Comparison of ENCODE assay signal across 21 cellular contexts in genomic region chr10:56646301-56646700, GRCh38.
DNase-seq lines count a peak whose midpoint lies in the region; ATAC-seq, FAIRE-seq and TF ChIP-seq lines count a peak whose summit lies in the region.
"Had no signal": no experiment of that assay in that cellular context is flagged by ENCODE, and none has a peak within 500 bp of the region (broad histone marks: within the 10 kb centered on the region; RNA-seq: fewer than 3 reads in every experiment).

No MANE protein-coding gene starts in this region.

- no peak overlapping the region for H3K18ac ChIP-seq in H1 (ENCODE audit: extremely low read depth, low read length)

- H3K27me3 ChIP-seq in NT2/D1 (ENCODE audit: insufficient read depth, insufficient read length) (no peaks in the 10 kb centered on the region), H1 (replicated peaks in 1 of 4; ENCODE audit: control insufficient read depth in 3 of 4, extremely low read depth in 1 of 4, insufficient read depth in 3 of 4, low read length in 3 of 4) (no peaks in the 10 kb centered on the region), osteoblast (ENCODE audit: insufficient read depth, low read length) (no peaks in the 10 kb centered on the region)
- H3K27me3 ChIP-seq: BE2C had no signal

- TF ChIP-seq RAD21 in H1 (IDR thresholded peaks at IDR 0.05 in 1 of 2, conservative IDR thresholded peaks at IDR 0.05 in 1 of 2; ENCODE audit: low read depth in 2 of 2, low read length in 2 of 2) = no peak

- H3K56ac ChIP-seq in H1 (replicated peaks; ENCODE audit: insufficient read length, low read depth, low read length) = no peak overlapping the region

- no peaks in the 10 kb centered on the region for H3K23me2 ChIP-seq in H1 (ENCODE audit: low read depth, low read length)

- CTCF ChIA-PET in H1 (lab: Charles Lee; ENCODE audit: partially characterized antibody) = no interaction called here

- no peak overlapping the region for H4K91ac ChIP-seq in H1 (replicated peaks; ENCODE audit: insufficient read length, low read length)

- H3K27ac ChIP-seq in H1 (ENCODE audit: low read depth, low read length) (no peak overlapping the region), osteoblast (ENCODE audit: low read depth, low read length) (no peak overlapping the region)

- H4K8ac ChIP-seq in H1 (ENCODE audit: extremely low read depth, insufficient read depth, low read length) = no peak overlapping the region

- ATAC-seq in GM21619 (IDR thresholded peaks at IDR 0.05; ENCODE audit: unreplicated experiment) = no peak
- ATAC-seq: GM12878 had no signal

- H4K20me1 ChIP-seq in H1 (replicated peaks in 1 of 2; ENCODE audit: control insufficient read depth in 1 of 2, insufficient read depth in 2 of 2, low read length in 2 of 2) (no peaks in the 10 kb centered on the region), osteoblast (ENCODE audit: insufficient read depth, low read length) (no peaks in the 10 kb centered on the region)

- TF ChIP-seq EP300 in H1 (IDR thresholded peaks at IDR 0.05; ENCODE audit: borderline replicate concordance in 1 of 2, low read depth in 2 of 2, low read length in 2 of 2) = no peak

- peak overlapping the region; percentile 39; the same call in 1 of the 2 replicates for H2BK12ac ChIP-seq in H1 (ENCODE audit: low read depth, low read length)

- no peaks in the 10 kb centered on the region for H3K79me1 ChIP-seq in H1 (ENCODE audit: low read depth, low read length)

- no peak overlapping the region for H3K4me2 ChIP-seq in H1 (ENCODE audit: insufficient read depth in 1 of 2, low read depth in 2 of 2, low read length in 2 of 2)
- no peak overlapping the region for H3K4me2 ChIP-seq in osteoblast (ENCODE audit: insufficient read depth, low read length)

- 70% methylated on average over 4 of the region's 4 CpGs; no CpG with 5 or more reads in 1 of the 2 experiments for WGBS in H1 (ENCODE audit: extremely low coverage in 1 of 2, insufficient coverage in 1 of 2, insufficient read length in 1 of 2, insufficient replicate concordance in 2 of 2, low coverage in 1 of 2, low lambda C conversion rate in 2 of 2, missing lambda C conversion rate in 1 of 2), 2 experiments

- H2AK5ac ChIP-seq in H1 (ENCODE audit: low read depth, low read length) = no peak overlapping the region

- peak; percentile 8 for DNase-seq in NT2/D1 (ENCODE audit: low read depth, low spot score)
- no peak for DNase-seq in H1 (ENCODE audit: low read depth in 1 of 2, low spot score in 2 of 2)
- peak; percentile 57 for DNase-seq in left kidney (ENCODE audit: low read depth, low spot score)
- peak; percentile 17 for DNase-seq in osteoblast (ENCODE audit: insufficient read length, low spot score, missing footprints)
- DNase-seq in RPMI8226 = no peak
- DNase-seq in SIG-M5 (lab: John Stamatoyannopoulos, UW) = no peak
- DNase-seq: ACHN; BE2C; C1 segment of cervical spinal cord; CD4-positive, CD25-positive, alpha-beta regulatory T cell; CD8-positive, alpha-beta memory T cell; COR-L47; DMS 273 treated with DMSO at 0.1 percent for 48 hours; DMS53; DND-41; EL; HCEC 1CT had no signal

- no peak overlapping the region for H3K23ac ChIP-seq in H1 (ENCODE audit: insufficient read length)

- no peak overlapping the region for H3K4ac ChIP-seq in H1 (replicated peaks; ENCODE audit: insufficient read length, low read depth, low read length)

- POLR2A ChIA-PET in H1 (lab: Charles Lee; ENCODE audit: partially characterized antibody) = no interaction called here

- no peaks in the 10 kb centered on the region for H3K9me3 ChIP-seq in NT2/D1 (ENCODE audit: insufficient read depth, low read length)
- H3K9me3 ChIP-seq in H1 (ENCODE audit: insufficient read depth in 2 of 2, low read depth in 1 of 2, low read length in 1 of 2) = no peaks in the 10 kb centered on the region; a peak in 1 of 4 replicates
- peaks cover 8% of the 10 kb centered on the region for H3K9me3 ChIP-seq in osteoblast (ENCODE audit: low read depth, low read length)
- H3K9me3 ChIP-seq: BE2C had no signal

- no peak for TF ChIP-seq CTCF in H1 (IDR thresholded peaks at IDR 0.05; ENCODE audit: control extremely low read depth in 1 of 3, insufficient read depth in 1 of 3, low read depth in 1 of 3, low read length in 3 of 3)
- TF ChIP-seq CTCF in osteoblast (IDR thresholded peaks at IDR 0.05; ENCODE audit: extremely low read depth, low read depth, low read length) = no peak

- no peaks in the 10 kb centered on the region for H3K79me2 ChIP-seq in H1 (ENCODE audit: control insufficient read depth in 1 of 2, insufficient read depth in 2 of 2, low read length in 2 of 2)
- no peaks in the 10 kb centered on the region for H3K79me2 ChIP-seq in osteoblast (ENCODE audit: insufficient read depth, low read length)

- H2BK5ac ChIP-seq in H1 (ENCODE audit: low read depth, low read length) = no peak overlapping the region

- H3K9ac ChIP-seq in NT2/D1 (ENCODE audit: insufficient read length, low read depth) (no peak overlapping the region), H1 (replicated peaks in 1 of 4; ENCODE audit: extremely low read depth in 1 of 4, low read depth in 3 of 4, low read length in 3 of 4) (no peak overlapping the region)

- no peak overlapping the region for H3K14ac ChIP-seq in H1 (ENCODE audit: insufficient read length)

- no peak for FAIRE-seq in H1 (lab: Jason Lieb, UNC)
- FAIRE-seq: A204.1, GM12878, H54 had no signal

- no peak overlapping the region for H2BK20ac ChIP-seq in H1 (ENCODE audit: low read length)

- H2BK15ac ChIP-seq in H1 (ENCODE audit: low read length) = no peak overlapping the region

- TF ChIP-seq POLR2A in H1 (IDR thresholded peaks at IDR 0.05; ENCODE audit: control extremely low read depth in 1 of 2, low read depth in 2 of 2, low read length in 2 of 2) = no peak

- H3K4me3 ChIP-seq in NT2/D1 (ENCODE audit: insufficient read length, low read depth) (no peak overlapping the region), H1 (ENCODE audit: extremely low read depth in 1 of 4, insufficient read depth in 2 of 4, low read depth in 3 of 4, low read length in 4 of 4) (no peak overlapping the region), osteoblast (ENCODE audit: insufficient read depth, low read length) (no peak overlapping the region)
- H3K4me3 ChIP-seq: GM12878 had no signal

- no peak overlapping the region for H2BK120ac ChIP-seq in H1 (replicated peaks; ENCODE audit: low read depth, low read length)

- H4K5ac ChIP-seq in H1 (ENCODE audit: insufficient read length, low read depth, low read length) = no peak overlapping the region

- H3K4me1 ChIP-seq in NT2/D1 (ENCODE audit: insufficient read depth, insufficient read length) (no peaks in the 10 kb centered on the region), H1 (replicated peaks in 1 of 4; ENCODE audit: control insufficient read depth in 3 of 4, insufficient read depth in 4 of 4, low read length in 3 of 4) (peaks cover 0 to 2% (median 0%) of the 10 kb centered on the region in 4 experiments; a peak in 2 of 7 replicates), osteoblast (ENCODE audit: insufficient read depth, low read length) (no peaks in the 10 kb centered on the region)
- H3K4me1 ChIP-seq: BE2C had no signal

- no peaks in the 10 kb centered on the region for H3K36me3 ChIP-seq in NT2/D1 (ENCODE audit: insufficient read depth, insufficient read length, low read length)
- no peaks in the 10 kb centered on the region for H3K36me3 ChIP-seq in H1 (ENCODE audit: control insufficient read depth in 2 of 4, insufficient read depth in 4 of 4, low read length in 3 of 4)
- H3K36me3 ChIP-seq in osteoblast (ENCODE audit: insufficient read depth, low read length) = no peaks in the 10 kb centered on the region
- H3K36me3 ChIP-seq: BE2C had no signal

- H2AFZ ChIP-seq in H1 (ENCODE audit: low read length) (peak overlapping the region; percentile 88), osteoblast (ENCODE audit: low read length) (no peak overlapping the region)

TF ChIP-seq in H1, 55 proteins besides CTCF, POLR2A, EP300 and RAD21:
- TF ChIP-seq SP1 (IDR thresholded peaks at IDR 0.05; ENCODE audit: low read depth, low read length) (no peak), SP4 (IDR thresholded peaks at IDR 0.05; ENCODE audit: low read length) (no peak), ASH2L (IDR thresholded peaks at IDR 0.05; ENCODE audit: low read length) (no peak), MAFK (IDR thresholded peaks at IDR 0.05; ENCODE audit: low read depth, low read length) (no peak), HDAC6 (IDR thresholded peaks at IDR 0.05; ENCODE audit: low read depth, low read length) (no peak), TCF12 (IDR thresholded peaks at IDR 0.05; ENCODE audit: low read depth, low read length) (no peak), RNF2 (IDR thresholded peaks at IDR 0.05; ENCODE audit: borderline replicate concordance, low read depth, low read length, missing control alignments, poor library complexity, severe bottlenecking) (no peak), SP2 (IDR thresholded peaks at IDR 0.05; ENCODE audit: low read length) (no peak), YY1 (IDR thresholded peaks at IDR 0.05; ENCODE audit: low read depth, low read length) (no peak), TAF7 (optimal IDR thresholded peaks at IDR 0.05; ENCODE audit: borderline replicate concordance, low read depth, low read length) (no peak), PHF8 (conservative IDR thresholded peaks at IDR 0.05; ENCODE audit: low read depth, low read length) (no peak), KDM4A (IDR thresholded peaks at IDR 0.05; ENCODE audit: low read depth, low read length, severe bottlenecking) (no peak), TBP (IDR thresholded peaks at IDR 0.05; ENCODE audit: low read depth, low read length) (no peak), EZH2 (IDR thresholded peaks at IDR 0.05; ENCODE audit: low read depth, low read length, severe bottlenecking) (no peak), RFX5 (IDR thresholded peaks at IDR 0.05; ENCODE audit: borderline replicate concordance, low read depth, low read length) (no peak)
- TF ChIP-seq, protein P1, sequence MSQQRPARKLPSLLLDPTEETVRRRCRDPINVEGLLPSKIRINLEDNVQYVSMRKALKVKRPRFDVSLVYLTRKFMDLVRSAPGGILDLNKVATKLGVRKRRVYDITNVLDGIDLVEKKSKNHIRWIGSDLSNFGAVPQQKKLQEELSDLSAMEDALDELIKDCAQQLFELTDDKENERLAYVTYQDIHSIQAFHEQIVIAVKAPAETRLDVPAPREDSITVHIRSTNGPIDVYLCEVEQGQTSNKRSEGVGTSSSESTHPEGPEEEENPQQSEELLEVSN (IDR thresholded peaks at IDR 0.05) = no peak

Comparison
In these comparisons a context has a peak if more than half of its experiments do, and no peak if none do; other contexts are left out.
1. DNase-seq: peak in NT2/D1 (single experiment), left kidney (single experiment) and osteoblast (single experiment); none in H1 (0 of 2), RPMI8226 (single experiment) and SIG-M5 (single experiment).